ENCODE assay signal across 1 cellular context in the genomic region with DNA sequence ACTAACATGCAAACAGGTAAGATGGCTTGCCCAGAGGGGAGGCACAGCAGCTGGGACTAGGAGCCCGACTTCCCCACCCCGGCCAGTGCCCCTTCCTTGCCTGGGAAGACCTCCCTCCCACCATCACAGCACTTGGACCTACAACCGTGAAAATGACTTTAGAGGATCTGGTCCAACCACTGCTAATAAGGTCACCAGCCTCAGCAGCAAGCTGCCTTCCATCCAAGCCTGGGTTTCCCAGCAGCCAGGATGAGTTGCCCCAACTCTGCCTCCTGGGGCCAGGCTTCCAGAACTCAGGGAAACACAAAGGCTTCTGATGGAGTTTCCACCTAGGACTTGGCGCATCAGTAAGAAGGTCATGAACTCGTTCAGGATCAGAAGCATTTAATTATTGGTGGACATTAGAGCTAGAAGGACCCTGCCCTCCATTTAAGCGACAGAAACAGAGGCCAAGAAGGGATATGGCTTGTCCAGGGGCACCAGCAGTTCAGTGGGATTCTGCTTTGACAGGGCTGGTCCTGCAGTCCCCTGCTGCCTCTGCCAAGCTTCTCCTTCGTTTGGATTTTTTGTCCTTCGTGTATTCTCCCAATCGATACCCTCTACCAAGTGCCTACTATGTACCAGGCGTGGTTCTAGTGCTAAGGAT.
TF ChIP-seq lines count a peak whose summit lies in the region.

No MANE protein-coding gene starts in this region.

TF ChIP-seq in IMR-90, 13 proteins besides CTCF, POLR2A, EP300 and RAD21:
- no peak for TF ChIP-seq FOS (IDR thresholded peaks at IDR 0.05; ENCODE audit: low read depth, low read length)
- TF ChIP-seq, protein P1, sequence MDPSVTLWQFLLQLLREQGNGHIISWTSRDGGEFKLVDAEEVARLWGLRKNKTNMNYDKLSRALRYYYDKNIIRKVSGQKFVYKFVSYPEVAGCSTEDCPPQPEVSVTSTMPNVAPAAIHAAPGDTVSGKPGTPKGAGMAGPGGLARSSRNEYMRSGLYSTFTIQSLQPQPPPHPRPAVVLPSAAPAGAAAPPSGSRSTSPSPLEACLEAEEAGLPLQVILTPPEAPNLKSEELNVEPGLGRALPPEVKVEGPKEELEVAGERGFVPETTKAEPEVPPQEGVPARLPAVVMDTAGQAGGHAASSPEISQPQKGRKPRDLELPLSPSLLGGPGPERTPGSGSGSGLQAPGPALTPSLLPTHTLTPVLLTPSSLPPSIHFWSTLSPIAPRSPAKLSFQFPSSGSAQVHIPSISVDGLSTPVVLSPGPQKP (IDR thresholded peaks at IDR 0.05; ENCODE audit: borderline replicate concordance, low read depth, low read length), result no peak
- no peak for TF ChIP-seq MXI1 (IDR thresholded peaks at IDR 0.05; ENCODE audit: borderline replicate concordance, low read depth, low read length)
- no peak for TF ChIP-seq BHLHE40 (IDR thresholded peaks at IDR 0.05; ENCODE audit: low read depth, low read length)
- no peak for TF ChIP-seq CHD1 (IDR thresholded peaks at IDR 0.05; ENCODE audit: low read depth, low read length)
